13 cellular contexts compared by ENCODE assay signal in the genomic region with DNA sequence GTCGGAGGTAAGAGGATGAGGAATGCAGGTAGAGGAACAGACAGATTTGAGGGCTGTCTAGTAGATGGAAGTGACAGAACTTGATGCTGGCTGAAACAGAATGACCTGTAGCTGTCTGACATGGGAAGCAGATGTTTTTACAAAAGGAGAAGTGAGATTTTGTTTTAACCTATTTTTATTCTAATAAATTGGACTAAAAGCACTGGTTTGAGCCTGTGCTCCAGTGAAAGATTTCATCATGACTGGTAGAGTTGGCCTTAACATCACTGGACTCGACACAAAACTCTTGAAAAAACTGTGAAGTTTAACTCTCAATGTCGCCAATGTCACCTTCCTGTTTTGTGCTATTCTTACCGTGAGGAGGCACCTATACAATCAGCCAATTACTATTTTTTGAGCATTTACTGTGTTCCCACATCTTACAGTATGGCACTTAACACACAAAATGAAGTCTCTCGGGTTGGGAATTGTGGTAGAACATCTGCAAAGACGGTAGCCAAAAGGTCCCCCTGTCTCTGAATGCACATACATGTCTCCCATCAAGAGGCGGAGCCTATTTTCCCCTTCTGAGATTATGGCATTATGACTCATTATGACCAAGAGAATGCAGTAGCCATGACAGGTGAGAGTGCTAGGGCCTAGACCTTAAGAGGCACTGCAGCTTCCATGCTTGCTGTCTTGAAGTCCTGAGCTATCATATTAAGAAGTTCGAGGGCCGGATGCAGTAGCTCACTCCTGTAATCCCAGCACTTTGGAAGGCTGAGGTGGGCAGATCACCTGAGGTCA.
DNase-seq lines count a peak whose midpoint lies in the region; ATAC-seq and TF ChIP-seq lines count a peak whose summit lies in the region.
"Had no signal": no experiment of that assay in that cellular context is flagged by ENCODE, and none has a peak within 500 bp of the region (broad histone marks: within the 10 kb centered on the region; RNA-seq: fewer than 3 reads in every experiment).

No MANE protein-coding gene starts in this region.

- H3K79me2 ChIP-seq in fibroblast of lung (ENCODE audit: control insufficient read depth, insufficient read depth, low read length), result no peaks in the 10 kb centered on the region

- no peak overlapping the region for H2AFZ ChIP-seq in fibroblast of lung (ENCODE audit: low read length)

- H3K36me3 Mint-ChIP-seq in activated naive CD4-positive, alpha-beta T cell treated with anti-CD3 and anti-CD28 coated beads, Interleukin-2, amount 50 U/mL, for 72 hours, result no peaks in the 10 kb centered on the region
- no peaks in the 10 kb centered on the region for H3K36me3 Mint-ChIP-seq in activated T-cell treated with anti-CD3 and anti-CD28 coated beads, Interleukin-2, amount 50 U/mL, for 24 hours (ENCODE audit: low read depth)

- peaks cover 3 to 9% of the 10 kb centered on the region in 2 donors for H3K9me3 Mint-ChIP-seq in activated naive CD4-positive, alpha-beta T cell treated with anti-CD3 and anti-CD28 coated beads, Interleukin-2, amount 50 U/mL, for 72 hours
- H3K9me3 Mint-ChIP-seq in activated T-cell treated with anti-CD3 and anti-CD28 coated beads, Interleukin-2, amount 50 U/mL, for 24 hours, result no peaks in the 10 kb centered on the region

- no peak overlapping the region for H3K9ac ChIP-seq in fibroblast of lung (ENCODE audit: insufficient read depth, low read length)

- H3K9me3 ChIP-seq in fibroblast of lung (ENCODE audit: control insufficient read depth, insufficient read depth, low read depth, low read length) (no peaks in the 10 kb centered on the region), heart left ventricle (no peaks in the 10 kb centered on the region)
- H3K9me3 ChIP-seq: upper lobe of left lung had no signal

- H4K20me1 ChIP-seq in fibroblast of lung (ENCODE audit: control insufficient read depth, extremely low read depth, insufficient read depth, low read length), result no peaks in the 10 kb centered on the region

- intact Hi-C loops in heart left ventricle (cut with DNase I), result no loop called here

- TF ChIP-seq CTCF in fibroblast of lung (conservative IDR thresholded peaks at IDR 0.05 in 1 of 2, IDR thresholded peaks at IDR 0.05 in 1 of 2; ENCODE audit: low read depth in 1 of 2, low read length in 2 of 2), result no peak
- TF ChIP-seq CTCF in heart left ventricle (IDR thresholded peaks at IDR 0.05), result no peak

- H3K4me1 ChIP-seq in fibroblast of lung (ENCODE audit: control insufficient read depth, extremely low read depth, insufficient read depth, low read length) (peaks cover 32% of the 10 kb centered on the region), heart left ventricle (peaks cover 0 to 10% (median 0%) of the 10 kb centered on the region in 12 donors)
- H3K4me1 ChIP-seq: upper lobe of left lung had no signal

- no peak overlapping the region for H3K4me2 ChIP-seq in fibroblast of lung (ENCODE audit: extremely low read depth, insufficient read depth, low read length)

- H3K4me3 ChIP-seq in fibroblast of lung (replicated peaks in 1 of 4; ENCODE audit: control extremely low read depth in 1 of 4, insufficient read depth in 1 of 4, low read depth in 3 of 4, low read length in 4 of 4) (no peak overlapping the region), heart left ventricle (no peak overlapping the region)
- H3K4me3 ChIP-seq: upper lobe of left lung had no signal

- 82 to 89% (median 86%) methylated on average over 9 of the region's 9 CpGs for WGBS in heart left ventricle, 4 donors

- DNase-seq in fibroblast of lung (ENCODE audit: low read depth in 2 of 2), result no peak
- no peak for DNase-seq in heart left ventricle
- DNase-seq in activated naive CD4-positive, alpha-beta T cell treated with anti-CD3 and anti-CD28 coated beads, Interleukin-2, amount 50 U/mL, for 72 hours (ENCODE audit: low spot score in 2 of 2), result no peak
- no peak for DNase-seq in activated T-cell treated with anti-CD3 and anti-CD28 coated beads, Interleukin-2, amount 50 U/mL, for 24 hours
- no peak for DNase-seq in NCI-H1930 (lab: John Stamatoyannopoulos, UW)
- DNase-seq: DMS 273 treated with DMSO at 0.1 percent for 48 hours; H7; Right ventricle myocardium superior; stimulated activated CD4-positive, alpha-beta T cell treated with anti-CD3 and anti-CD28 coated beads, Interleukin-1b, Interleukin-23, amount 100 ng/mL, for 48 hours; upper lobe of left lung had no signal

- H3K27me3 ChIP-seq in fibroblast of lung (ENCODE audit: control insufficient read depth, insufficient read depth, low read length) (no peaks in the 10 kb centered on the region), heart left ventricle (no peaks in the 10 kb centered on the region)
- H3K27me3 ChIP-seq: upper lobe of left lung had no signal

- H3K4me1 Mint-ChIP-seq in activated T-cell treated with anti-CD3 and anti-CD28 coated beads, Interleukin-2, amount 50 U/mL, for 24 hours (ENCODE audit: low read depth), result no peaks in the 10 kb centered on the region

- ATAC-seq in GM18498 (IDR thresholded peaks at IDR 0.05; ENCODE audit: unreplicated experiment) (peak; percentile 74), GM21576 (IDR thresholded peaks at IDR 0.05; ENCODE audit: unreplicated experiment) (peak; percentile 65), HG03378 (IDR thresholded peaks at IDR 0.05; ENCODE audit: unreplicated experiment) (peak; percentile 69), heart left ventricle (no peak)
- ATAC-seq in activated naive CD4-positive, alpha-beta T cell treated with anti-CD3 and anti-CD28 coated beads, Interleukin-2, amount 50 U/mL, for 72 hours, result no peak

- H3K27ac ChIP-seq in fibroblast of lung (ENCODE audit: insufficient read depth, low read length) (peak overlapping the region; percentile 70), heart left ventricle (no peak overlapping the region)
- H3K27ac ChIP-seq: upper lobe of left lung had no signal

- no peaks in the 10 kb centered on the region for H3K36me3 ChIP-seq in fibroblast of lung (ENCODE audit: control insufficient read depth, insufficient read depth, low read length)
- H3K36me3 ChIP-seq in heart left ventricle, result no peaks in the 10 kb centered on the region
- H3K36me3 ChIP-seq: upper lobe of left lung had no signal

- no peak overlapping the region for H3K4me3 Mint-ChIP-seq in activated T-cell treated with anti-CD3 and anti-CD28 coated beads, Interleukin-2, amount 50 U/mL, for 24 hours

- no peak for TF ChIP-seq POLR2A in heart left ventricle (IDR thresholded peaks at IDR 0.05)

- H3K27ac Mint-ChIP-seq in activated naive CD4-positive, alpha-beta T cell treated with anti-CD3 and anti-CD28 coated beads, Interleukin-2, amount 50 U/mL, for 72 hours, result no peak overlapping the region
- no peak overlapping the region for H3K27ac Mint-ChIP-seq in activated T-cell treated with anti-CD3 and anti-CD28 coated beads, Interleukin-2, amount 50 U/mL, for 24 hours

- H3K27me3 Mint-ChIP-seq in activated T-cell treated with anti-CD3 and anti-CD28 coated beads, Interleukin-2, amount 50 U/mL, for 24 hours, result peaks cover 25% of the 10 kb centered on the region

Comparison
In these comparisons a context has a peak if more than half of its experiments do, and no peak if none do; other contexts are left out.
1. ATAC-seq: peak in GM18498 (single experiment), GM21576 (single experiment) and HG03378 (single experiment); none in heart left ventricle (0 of 4) and activated naive CD4-positive, alpha-beta T cell treated with anti-CD3 and anti-CD28 coated beads, Interleukin-2, amount 50 U/mL, for 72 hours (0 of 2).